Comparison of ENCODE assay signal across 8 cellular contexts in genomic region chr19:11373885-11374448, GRCh38. TPM values are rescaled to one million over a fixed set of nuclear protein-coding genes. Genes with fewer than 3 reads are reported as not detected.
DNase-seq lines count a peak whose midpoint lies in the region; ATAC-seq and TF ChIP-seq lines count a peak whose summit lies in the region.

No MANE protein-coding gene starts in this region.

- TF ChIP-seq CTCF in HEK293 (tag by site-specific recombination; IDR thresholded peaks at IDR 0.05) (no peak), hepatocyte (IDR thresholded peaks at IDR 0.05; ENCODE audit: poor library complexity) (no peak)

- 56% methylated on average over 11 of the region's 11 CpGs for WGBS in hepatocyte (ENCODE audit: low lambda C conversion rate, missing lambda C conversion rate)

- H2AFZ ChIP-seq in hepatocyte = peak overlapping the region; percentile 47

- peak overlapping the region; percentile 28 for H3K4me3 ChIP-seq in HEK293 (ENCODE audit: low read depth, low read length)
- peak overlapping the region; percentile 20 for H3K4me3 ChIP-seq in hepatocyte

- H4K20me1 ChIP-seq in hepatocyte (ENCODE audit: insufficient read depth, poor library complexity, severe bottlenecking) = no peaks in the 10 kb centered on the region

- no peak for DNase-seq in hepatocyte (ENCODE audit: low spot score)
- DNase-seq in substantia nigra (lab: John Stamatoyannopoulos, UW) = peak in 7 of 49 donors; percentile 5 to 42 (median 37)
- DNase-seq in stimulated activated CD8-positive, alpha-beta memory T cell treated with anti-CD3 and anti-CD28 coated beads, Interleukin-4, amount 100 ng/mL, for 48 hours = no peak
- no peak for DNase-seq in kidney glomerular epithelial cell (lab: John Stamatoyannopoulos, UW)
- no peak for DNase-seq in mucosa of gallbladder (ENCODE audit: low spot score)

- H3K4me1 ChIP-seq in HEK293 (ENCODE audit: control insufficient read depth, insufficient read depth, low read length) (peaks cover 4% of the 10 kb centered on the region; the same call in 1 of the 2 replicates), hepatocyte (ENCODE audit: insufficient read depth) (peaks cover 13% of the 10 kb centered on the region)

- ATAC-seq in SK-N-SH treated with all-trans-retinoic acid at 6 μM for 48 hours (no peak), HG03139 (IDR thresholded peaks at IDR 0.05; ENCODE audit: unreplicated experiment) (no peak)

- no peaks in the 10 kb centered on the region for H3K9me2 ChIP-seq in hepatocyte (replicated peaks; ENCODE audit: insufficient read depth)

- H3K4me2 ChIP-seq in hepatocyte = peak overlapping the region; percentile 78

- H3K27ac ChIP-seq in HEK293 (ENCODE audit: extremely low read depth, low read depth, low read length) (no peak overlapping the region), hepatocyte (peak overlapping the region; percentile 92), substantia nigra (ENCODE audit: low read depth, low read length, poor library complexity, severe bottlenecking) (peak overlapping the region; percentile 98)

- peaks cover 0 to 23% of the 10 kb centered on the region in 2 experiments; a peak in 2 of 3 replicates for H3K36me3 ChIP-seq in HEK293 (ENCODE audit: control insufficient read depth in 2 of 2, insufficient read depth in 1 of 2, low read length in 2 of 2)
- no peaks in the 10 kb centered on the region for H3K36me3 ChIP-seq in hepatocyte (replicated peaks; ENCODE audit: insufficient read depth, low read depth)

- H3K9me3 ChIP-seq in HEK293 (ENCODE audit: control insufficient read depth, insufficient read depth, low read depth, low read length) (no peaks in the 10 kb centered on the region), hepatocyte (ENCODE audit: low read depth) (no peaks in the 10 kb centered on the region)

- CTCF ChIA-PET in HEK293 (lab: Yijun Ruan, JAX) = interaction anchor here (1.1 to 2.0 kb wide), 3 partner anchors 9 to 77 kb away, joined by 3 to 7 read pairs (median 3); no protein-coding TSS in a partner anchor

- H3K27me3 ChIP-seq in hepatocyte = no peaks in the 10 kb centered on the region

- peaks cover 6% of the 10 kb centered on the region for H3K79me2 ChIP-seq in hepatocyte

- POLR2A ChIA-PET in HEK293 (lab: Yijun Ruan, JAX) = interaction anchor here (0.7 to 2.3 kb wide), 19 partner anchors 10 to 284 kb away, joined by 3 to 36 read pairs (median 8); partner anchors contain the start of genes CCDC159, ELOF1, EPOR and ODAD3

TF ChIP-seq in HEK293, 187 proteins besides CTCF, POLR2A, EP300 and RAD21 (continues in another document):
- no peak for TF ChIP-seq ZNF133 (tag by site-specific recombination; IDR thresholded peaks at IDR 0.05)
- peak; percentile 9 for TF ChIP-seq ZBTB26 (tag by site-specific recombination; optimal IDR thresholded peaks at IDR 0.05)
- peak; percentile 62; the same call in 1 of the 2 replicates for TF ChIP-seq INSM2 (tag by site-specific recombination; IDR thresholded peaks at IDR 0.05)
- TF ChIP-seq ZSCAN18 (tag by site-specific recombination; IDR thresholded peaks at IDR 0.05) = peak; percentile 24; the same call in 1 of the 2 replicates
- peak; percentile 62; the same call in 1 of the 2 replicates for TF ChIP-seq ZNF664 (tag by site-specific recombination; IDR thresholded peaks at IDR 0.05)

TF ChIP-seq in SK-N-SH treated with all-trans-retinoic acid at 6 μM for 48 hours, 23 proteins besides CTCF, POLR2A, EP300 and RAD21:
- TF ChIP-seq CREB5 (CRISPR knock-in tag; IDR thresholded peaks at IDR 0.05; ENCODE audit: low read depth) = peak; percentile 71
- peak; percentile 70; the same call in 1 of the 2 replicates for TF ChIP-seq CSRNP3 (CRISPR knock-in tag; IDR thresholded peaks at IDR 0.05)
- TF ChIP-seq POU6F1 (CRISPR knock-in tag; IDR thresholded peaks at IDR 0.05; ENCODE audit: borderline replicate concordance, low read depth) = peak; percentile 77; the same call in 1 of the 2 replicates
- no peak for TF ChIP-seq ISL1 (CRISPR knock-in tag; IDR thresholded peaks at IDR 0.05)
- no peak for TF ChIP-seq TCF4 (CRISPR knock-in tag; IDR thresholded peaks at IDR 0.05; ENCODE audit: borderline replicate concordance)
- TF ChIP-seq BACH2 (CRISPR knock-in tag; IDR thresholded peaks at IDR 0.05; ENCODE audit: borderline replicate concordance) = no peak

RNA-seq across cellular contexts. Expression of gene SWSAP1, which starts 0.5 kb away (rescaled TPM):
- total RNA-seq in hepatocyte (2.2 and 3.1 TPM in 2 replicates), mucosa of gallbladder (4.9 TPM)
- 4.0 and 4.9 TPM in 2 replicates for polyA plus RNA-seq in hepatocyte

RNA-seq across cellular contexts. Expression of gene EPOR, which starts 10.1 kb away (rescaled TPM):
- total RNA-seq in hepatocyte (16.6 and 20.9 TPM in 2 replicates), mucosa of gallbladder (17.8 TPM)
- 34.2 and 46.8 TPM in 2 replicates for polyA plus RNA-seq in hepatocyte

RNA-seq across cellular contexts. Expression of gene PLPPR2, which starts 18.7 kb away (rescaled TPM):
- total RNA-seq in hepatocyte = 10.9 and 25.9 TPM in 2 replicates
- polyA plus RNA-seq in hepatocyte = 41.7 and 47.0 TPM in 2 replicates
- 34.2 TPM for total RNA-seq in mucosa of gallbladder

RNA-seq across cellular contexts. Expression of gene CCDC159, which starts 27.6 kb away (rescaled TPM):
- total RNA-seq in hepatocyte = 10.1 and 14.6 TPM in 2 replicates
- 27.1 and 46.3 TPM in 2 replicates for polyA plus RNA-seq in hepatocyte
- 66.1 TPM for total RNA-seq in mucosa of gallbladder

RNA-seq across cellular contexts. Expression of gene TMEM205, which starts 27.9 kb away (rescaled TPM):
- total RNA-seq in hepatocyte (188 TPM in 2 replicates), mucosa of gallbladder (136 TPM)
- polyA plus RNA-seq in hepatocyte = 199 and 212 TPM in 2 replicates
